In the genomic region with DNA sequence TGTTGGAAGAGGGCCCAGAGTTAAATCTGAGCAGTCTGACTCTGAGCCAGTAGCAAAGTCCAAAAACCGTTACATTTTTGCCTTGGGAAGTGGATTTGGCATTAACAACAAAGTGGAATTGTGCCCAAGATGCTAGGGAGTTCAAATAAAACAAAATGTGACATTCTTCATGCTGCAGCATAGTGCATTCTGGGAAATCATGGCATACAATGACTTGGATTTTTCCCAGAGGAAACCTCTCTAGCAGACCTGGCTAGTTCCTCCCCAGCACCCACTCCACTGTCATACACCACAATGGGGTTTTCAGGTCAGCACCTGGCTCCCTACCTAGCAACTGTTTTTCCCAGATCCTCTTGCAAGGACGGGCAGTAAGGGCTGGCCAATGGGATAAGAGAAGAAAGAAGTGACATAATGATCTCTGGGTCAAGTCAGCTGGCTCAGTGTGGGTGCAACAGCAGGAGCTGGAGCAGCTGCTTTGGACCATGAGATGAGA, we compare ENCODE assay signal across 16 cellular contexts. TPM values are rescaled to one million over a fixed set of nuclear protein-coding genes. Genes with fewer than 3 reads are reported as not detected.
A peak's percentile ranks its signal among the peaks of the same experiment; 100 is the strongest.
DNase-seq lines count a peak whose midpoint lies in the region; ATAC-seq and TF ChIP-seq lines count a peak whose summit lies in the region.
"Had no signal": no experiment of that assay in that cellular context is flagged by ENCODE, and none has a peak within 500 bp of the region (broad histone marks: within the 10 kb centered on the region; RNA-seq: fewer than 3 reads in every experiment).

No MANE protein-coding gene starts in this region.

- H3K9me3 Mint-ChIP-seq in nephron = peaks cover 6% of the 10 kb centered on the region
- H3K9me3 Mint-ChIP-seq: CD4-positive, alpha-beta T cell; natural killer cell had no signal

- peak overlapping the region; percentile 29 to 77 (median 68) for H3K27ac Mint-ChIP-seq in nephron
- H3K27ac Mint-ChIP-seq: CD4-positive, alpha-beta T cell; dendritic cell treated with granulocyte-macrophage colony-stimulating factor and Interleukin-4, amounts not matched to agents 40 ng/mL and 50 ng/mL, for 4 days; natural killer cell had no signal

- H3K27me3 Mint-ChIP-seq in nephron (ENCODE audit: low read depth) = peaks cover 6% of the 10 kb centered on the region
- H3K27me3 Mint-ChIP-seq: CD4-positive, alpha-beta T cell had no signal

- H3K4me1 ChIP-seq in prostate gland (replicated peaks) = peaks cover 6% of the 10 kb centered on the region

- no peak overlapping the region for H3K4me3 Mint-ChIP-seq in nephron
- H3K4me3 Mint-ChIP-seq: CD4-positive, alpha-beta T cell; dendritic cell treated with granulocyte-macrophage colony-stimulating factor and Interleukin-4, amounts not matched to agents 40 ng/mL and 50 ng/mL, for 4 days; natural killer cell had no signal

- no peak for TF ChIP-seq POLR2A in prostate gland (IDR thresholded peaks at IDR 0.05)

- intact Hi-C loops in prostate gland (cut with DNase I) = no loop called here

- DNase-seq in DMS 273 treated with DMSO at 0.1 percent for 48 hours (lab: John Stamatoyannopoulos, UW) (peak; percentile 16), NCI-H510A treated with DMSO at 0.1 percent for 48 hours (lab: John Stamatoyannopoulos, UW) (peak; percentile 50), fibroblast of gingiva (ENCODE audit: low read depth) (peak; percentile 54), prostate gland (ENCODE audit: low spot score) (no peak), HK-2 (ENCODE audit: unreplicated experiment) (no peak), DMS79 (lab: John Stamatoyannopoulos, UW) (no peak)
- DNase-seq: CD4-positive, alpha-beta T cell; natural killer cell; NCI-H2081; SIG-M5; stimulated activated CD4-positive, alpha-beta T cell treated with anti-CD3 and anti-CD28 coated beads, Interleukin-15, amount 100 ng/mL, for 24 hours; stimulated activated naive CD4-positive, alpha-beta T cell treated with Interleukin-2 at 50 U/mL for 16 hours had no signal

- TF ChIP-seq CTCF in nephron (IDR thresholded peaks at IDR 0.05; ENCODE audit: unreplicated experiment in 3 of 3) (no peak), prostate gland (IDR thresholded peaks at IDR 0.05) (no peak)

- H3K27ac ChIP-seq in prostate gland = peak overlapping the region in 1 of 2 donors; percentile 13

- H3K36me3 ChIP-seq in prostate gland = no peaks in the 10 kb centered on the region

- H3K4me1 Mint-ChIP-seq in nephron = peaks cover 14% of the 10 kb centered on the region

- H3K27me3 ChIP-seq in prostate gland (replicated peaks; ENCODE audit: insufficient read depth) = no peaks in the 10 kb centered on the region

- peaks cover 5% of the 10 kb centered on the region for H3K36me3 Mint-ChIP-seq in nephron (ENCODE audit: low read depth)
- H3K36me3 Mint-ChIP-seq: natural killer cell had no signal

- 11% methylated on average over 2 of the region's 2 CpGs for WGBS in prostate gland

- no peak overlapping the region for H3K4me3 ChIP-seq in prostate gland

- ATAC-seq in HG03439 (IDR thresholded peaks at IDR 0.05; ENCODE audit: unreplicated experiment) = no peak
- ATAC-seq: activated CD4-positive, CD25-positive, alpha-beta regulatory T cell treated with anti-CD3 and anti-CD28 coated beads, Interleukin-2, amount 50 U/mL, for 24 hours; natural killer cell had no signal

- no peaks in the 10 kb centered on the region for H3K9me3 ChIP-seq in prostate gland

RNA-seq across cellular contexts. Expression of gene CYB5R3, which starts 24.8 kb away (rescaled TPM):
- total RNA-seq in prostate gland = 100 to 1,000 TPM; 125 to 455 TPM

RNA-seq across cellular contexts. Expression of gene ATP5MGL, which starts 33.5 kb away (rescaled TPM):
- total RNA-seq in prostate gland = not detected

RNA-seq across cellular contexts. Expression of gene A4GALT, which starts 46.7 kb away (rescaled TPM):
- 10 to 100 TPM; 34.7 to 40.0 TPM for total RNA-seq in prostate gland
- total RNA-seq: CD4-positive, alpha-beta T cell had no signal

RNA-seq across cellular contexts. Expression of gene POLDIP3, which starts 59.3 kb away (rescaled TPM):
- total RNA-seq in prostate gland = 10 to 100 TPM; 46.4 to 62.6 TPM

Comparison
In these comparisons a context has a peak if more than half of its experiments do, and no peak if none do; other contexts are left out.
1. DNase-seq: peak in DMS 273 treated with DMSO at 0.1 percent for 48 hours (single experiment), NCI-H510A treated with DMSO at 0.1 percent for 48 hours (single experiment) and fibroblast of gingiva (single experiment); none in prostate gland (single experiment), HK-2 (single experiment) and DMS79 (single experiment).